ENCODE assay signal across 1 cellular context in the genomic region with DNA sequence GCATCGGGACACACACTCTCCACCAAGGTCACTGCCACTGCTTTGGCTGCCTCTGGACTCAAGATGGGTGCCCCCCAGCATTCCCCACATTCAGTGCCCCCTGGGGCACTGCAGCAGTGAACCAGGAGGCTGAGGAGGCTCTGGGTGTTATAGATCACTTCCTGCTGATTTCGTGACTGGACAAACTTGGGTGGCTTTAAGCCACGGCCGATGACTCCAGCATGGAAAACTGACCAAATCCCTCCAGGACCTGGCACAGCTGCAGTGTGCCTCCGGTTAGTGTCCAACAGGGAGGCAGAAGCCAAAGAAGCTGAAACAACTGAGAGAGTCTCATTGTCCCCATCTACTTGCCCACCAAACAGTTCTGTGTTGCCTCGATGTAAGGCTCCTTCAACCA.
TF ChIP-seq lines count a peak whose summit lies in the region.

No MANE protein-coding gene starts in this region.

TF ChIP-seq in HCT116, 20 proteins besides CTCF, POLR2A, EP300 and RAD21:
- TF ChIP-seq, protein P1, sequence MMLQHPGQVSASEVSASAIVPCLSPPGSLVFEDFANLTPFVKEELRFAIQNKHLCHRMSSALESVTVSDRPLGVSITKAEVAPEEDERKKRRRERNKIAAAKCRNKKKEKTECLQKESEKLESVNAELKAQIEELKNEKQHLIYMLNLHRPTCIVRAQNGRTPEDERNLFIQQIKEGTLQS (IDR thresholded peaks at IDR 0.05) = no peak
- TF ChIP-seq ZNF274 (IDR thresholded peaks at IDR 0.05; ENCODE audit: low read depth, low read length) (no peak), YY1 (IDR thresholded peaks at IDR 0.05; ENCODE audit: extremely low read depth, insufficient replicate concordance, low read depth, low read length) (no peak), TCF7L2 (IDR thresholded peaks at IDR 0.05; ENCODE audit: borderline replicate concordance, extremely low read depth, insufficient read depth, insufficient read length) (no peak), JUND (IDR thresholded peaks at IDR 0.05) (no peak), EZH2phosphoT487 (IDR thresholded peaks at IDR 0.05; ENCODE audit: borderline replicate concordance) (no peak), SIN3A (IDR thresholded peaks at IDR 0.05; ENCODE audit: low read depth) (no peak), FOSL1 (IDR thresholded peaks at IDR 0.05; ENCODE audit: low read depth) (no peak), EZH2 (IDR thresholded peaks at IDR 0.05) (no peak), POLR2AphosphoS5 (IDR thresholded peaks at IDR 0.05; ENCODE audit: low read depth, low read length) (no peak), EGR1 (IDR thresholded peaks at IDR 0.05; ENCODE audit: low read depth) (no peak), ELF1 (IDR thresholded peaks at IDR 0.05; ENCODE audit: borderline replicate concordance, low read depth) (no peak), SP1 (IDR thresholded peaks at IDR 0.05; ENCODE audit: low read depth) (no peak), ZFX (IDR thresholded peaks at IDR 0.05) (no peak), SRF (IDR thresholded peaks at IDR 0.05; ENCODE audit: low read depth) (no peak), CEBPB (IDR thresholded peaks at IDR 0.05; ENCODE audit: low read depth) (no peak), CBX3 (IDR thresholded peaks at IDR 0.05; ENCODE audit: low read depth) (no peak)
- TF ChIP-seq, protein P2, sequence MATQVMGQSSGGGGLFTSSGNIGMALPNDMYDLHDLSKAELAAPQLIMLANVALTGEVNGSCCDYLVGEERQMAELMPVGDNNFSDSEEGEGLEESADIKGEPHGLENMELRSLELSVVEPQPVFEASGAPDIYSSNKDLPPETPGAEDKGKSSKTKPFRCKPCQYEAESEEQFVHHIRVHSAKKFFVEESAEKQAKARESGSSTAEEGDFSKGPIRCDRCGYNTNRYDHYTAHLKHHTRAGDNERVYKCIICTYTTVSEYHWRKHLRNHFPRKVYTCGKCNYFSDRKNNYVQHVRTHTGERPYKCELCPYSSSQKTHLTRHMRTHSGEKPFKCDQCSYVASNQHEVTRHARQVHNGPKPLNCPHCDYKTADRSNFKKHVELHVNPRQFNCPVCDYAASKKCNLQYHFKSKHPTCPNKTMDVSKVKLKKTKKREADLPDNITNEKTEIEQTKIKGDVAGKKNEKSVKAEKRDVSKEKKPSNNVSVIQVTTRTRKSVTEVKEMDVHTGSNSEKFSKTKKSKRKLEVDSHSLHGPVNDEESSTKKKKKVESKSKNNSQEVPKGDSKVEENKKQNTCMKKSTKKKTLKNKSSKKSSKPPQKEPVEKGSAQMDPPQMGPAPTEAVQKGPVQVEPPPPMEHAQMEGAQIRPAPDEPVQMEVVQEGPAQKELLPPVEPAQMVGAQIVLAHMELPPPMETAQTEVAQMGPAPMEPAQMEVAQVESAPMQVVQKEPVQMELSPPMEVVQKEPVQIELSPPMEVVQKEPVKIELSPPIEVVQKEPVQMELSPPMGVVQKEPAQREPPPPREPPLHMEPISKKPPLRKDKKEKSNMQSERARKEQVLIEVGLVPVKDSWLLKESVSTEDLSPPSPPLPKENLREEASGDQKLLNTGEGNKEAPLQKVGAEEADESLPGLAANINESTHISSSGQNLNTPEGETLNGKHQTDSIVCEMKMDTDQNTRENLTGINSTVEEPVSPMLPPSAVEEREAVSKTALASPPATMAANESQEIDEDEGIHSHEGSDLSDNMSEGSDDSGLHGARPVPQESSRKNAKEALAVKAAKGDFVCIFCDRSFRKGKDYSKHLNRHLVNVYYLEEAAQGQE (IDR thresholded peaks at IDR 0.05; ENCODE audit: low read depth) = no peak
- TF ChIP-seq, protein P3, sequence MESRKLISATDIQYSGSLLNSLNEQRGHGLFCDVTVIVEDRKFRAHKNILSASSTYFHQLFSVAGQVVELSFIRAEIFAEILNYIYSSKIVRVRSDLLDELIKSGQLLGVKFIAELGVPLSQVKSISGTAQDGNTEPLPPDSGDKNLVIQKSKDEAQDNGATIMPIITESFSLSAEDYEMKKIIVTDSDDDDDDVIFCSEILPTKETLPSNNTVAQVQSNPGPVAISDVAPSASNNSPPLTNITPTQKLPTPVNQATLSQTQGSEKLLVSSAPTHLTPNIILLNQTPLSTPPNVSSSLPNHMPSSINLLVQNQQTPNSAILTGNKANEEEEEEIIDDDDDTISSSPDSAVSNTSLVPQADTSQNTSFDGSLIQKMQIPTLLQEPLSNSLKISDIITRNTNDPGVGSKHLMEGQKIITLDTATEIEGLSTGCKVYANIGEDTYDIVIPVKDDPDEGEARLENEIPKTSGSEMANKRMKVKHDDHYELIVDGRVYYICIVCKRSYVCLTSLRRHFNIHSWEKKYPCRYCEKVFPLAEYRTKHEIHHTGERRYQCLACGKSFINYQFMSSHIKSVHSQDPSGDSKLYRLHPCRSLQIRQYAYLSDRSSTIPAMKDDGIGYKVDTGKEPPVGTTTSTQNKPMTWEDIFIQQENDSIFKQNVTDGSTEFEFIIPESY (IDR thresholded peaks at IDR 0.05; ENCODE audit: extremely low read depth, insufficient replicate concordance, low read length) = no peak
- TF ChIP-seq, protein P4, sequence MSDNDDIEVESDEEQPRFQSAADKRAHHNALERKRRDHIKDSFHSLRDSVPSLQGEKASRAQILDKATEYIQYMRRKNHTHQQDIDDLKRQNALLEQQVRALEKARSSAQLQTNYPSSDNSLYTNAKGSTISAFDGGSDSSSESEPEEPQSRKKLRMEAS (IDR thresholded peaks at IDR 0.05) = no peak
